11 cellular contexts compared by ENCODE assay signal in the genomic region with DNA sequence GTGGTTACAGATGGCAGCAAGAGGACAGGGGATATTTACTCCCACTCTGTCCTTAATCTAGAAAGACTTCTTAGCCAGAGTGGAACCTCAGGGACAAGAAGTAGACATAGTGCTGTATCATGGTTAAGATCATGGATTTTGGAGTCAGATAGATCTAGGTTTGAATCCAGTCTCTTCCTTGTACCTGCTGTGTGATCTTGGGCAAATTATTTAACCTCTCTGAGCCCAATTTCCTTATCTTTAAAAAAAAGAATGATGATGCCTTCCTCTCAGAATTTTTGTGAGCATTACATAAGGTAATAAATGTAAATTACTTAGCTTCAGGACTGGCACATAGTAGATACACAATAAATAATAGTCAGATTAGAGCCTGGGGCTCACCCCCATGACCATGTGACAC.
"Had no signal": no experiment of that assay in that cellular context is flagged by ENCODE, and none has a peak within 500 bp of the region (broad histone marks: within the 10 kb centered on the region; RNA-seq: fewer than 3 reads in every experiment).

No MANE protein-coding gene starts in this region.

- H3K4me3 ChIP-seq: GM23248, GM23338, HAP-1 had no signal

- ATAC-seq: GM23338, HCT116 had no signal

- H3K4me1 ChIP-seq: HAP-1 had no signal

- H2AFZ ChIP-seq: GM23248, GM23338 had no signal

- H3K9me3 Mint-ChIP-seq: GM23338, H9, HFFc6 had no signal

- H3K9me3 ChIP-seq: HAP-1 had no signal

- H3K27ac ChIP-seq: GM23248 had no signal

- H3K4me2 ChIP-seq: GM23338 had no signal

- DNase-seq: GM23248, GOT3, H7, H9, HCEC 1CT, HFFc6 had no signal

- H3K9ac ChIP-seq: GM23248 had no signal

- FAIRE-seq: H1, H54 had no signal

- H3K4me3 Mint-ChIP-seq: GM23338, H9, HFFc6 had no signal

- H3K27ac Mint-ChIP-seq: GM23338, H9, HFFc6 had no signal

- H3K36me3 ChIP-seq: HAP-1 had no signal
